In genomic region chr11:5234390-5234834, GRCh38 we compare ENCODE assay signal across 10 cellular contexts. TPM values are rescaled to one million over a fixed set of nuclear protein-coding genes. Genes with fewer than 3 reads are reported as not detected.
DNase-seq lines count a peak whose midpoint lies in the region; ATAC-seq, FAIRE-seq and TF ChIP-seq lines count a peak whose summit lies in the region.
"Had no signal": no experiment of that assay in that cellular context is flagged by ENCODE, and none has a peak within 500 bp of the region (broad histone marks: within the 10 kb centered on the region; RNA-seq: fewer than 3 reads in every experiment).

Gene HBD (minus strand): TSS chr11:5234483. CDS start chr11:5234433, 50 bp downstream.

- peak; percentile 74 for ATAC-seq in GM21576 (IDR thresholded peaks at IDR 0.05; ENCODE audit: unreplicated experiment)
- peak; percentile 73 for ATAC-seq in HG03457 (IDR thresholded peaks at IDR 0.05; ENCODE audit: unreplicated experiment)
- ATAC-seq: activated T-cell treated with anti-CD3 and anti-CD28 coated beads, Interleukin-2, amount 50 U/mL, for 4 hours had no signal

- FAIRE-seq in bronchial epithelial cell (lab: Jason Lieb, UNC) = peak; percentile 62

- H3K36me3 ChIP-seq in bronchial epithelial cell (ENCODE audit: control insufficient read depth, insufficient read depth, low read length) = no peaks in the 10 kb centered on the region

- no peak for TF ChIP-seq CTCF in GM12865 (IDR thresholded peaks at IDR 0.05; ENCODE audit: insufficient read depth, low read depth, low read length, missing control alignments)
- TF ChIP-seq CTCF in bronchial epithelial cell (IDR thresholded peaks at IDR 0.05; ENCODE audit: insufficient read depth, low read length, severe bottlenecking) = no peak

- peak; percentile 16 for DNase-seq in GM12865 (ENCODE audit: low read depth)
- DNase-seq in bronchial epithelial cell (ENCODE audit: low read depth) = no peak
- DNase-seq in activated CD4-positive, alpha-beta T cell treated with anti-CD3 and anti-CD28 coated beads, Interleukin-2, amount 50 U/mL, for 1 hour = no peak
- no peak for DNase-seq in putamen (ENCODE audit: low spot score)
- DNase-seq in HT-29 (ENCODE audit: low spot score) = no peak
- DNase-seq in activated effector memory CD4-positive, alpha-beta T cell treated with Interleukin-2 at 50 U/mL for 16 hours = no peak
- DNase-seq: activated T-cell treated with anti-CD3 and anti-CD28 coated beads, Interleukin-2, amount 50 U/mL, for 4 hours; DMS 273 treated with DMSO at 0.1 percent for 48 hours had no signal

- H3K27me3 ChIP-seq in bronchial epithelial cell (ENCODE audit: control insufficient read depth, insufficient read depth, low read length) = no peaks in the 10 kb centered on the region

- H3K4me3 ChIP-seq in GM12865 (ENCODE audit: low read depth, low read length) (no peak within 1 kb of the TSS), bronchial epithelial cell (ENCODE audit: low read depth, low read length) (no peak within 1 kb of the TSS)

RNA-seq across cellular contexts. Expression of gene HBD, which starts in this region (rescaled TPM):
- not detected in 2 replicates for total RNA-seq in bronchial epithelial cell
- not detected in 2 replicates for total RNA-seq in HT-29 (2014; rRNA removed; shearing (Covaris generic))
